ENCODE assay signal across 14 cellular contexts in the genomic region with DNA sequence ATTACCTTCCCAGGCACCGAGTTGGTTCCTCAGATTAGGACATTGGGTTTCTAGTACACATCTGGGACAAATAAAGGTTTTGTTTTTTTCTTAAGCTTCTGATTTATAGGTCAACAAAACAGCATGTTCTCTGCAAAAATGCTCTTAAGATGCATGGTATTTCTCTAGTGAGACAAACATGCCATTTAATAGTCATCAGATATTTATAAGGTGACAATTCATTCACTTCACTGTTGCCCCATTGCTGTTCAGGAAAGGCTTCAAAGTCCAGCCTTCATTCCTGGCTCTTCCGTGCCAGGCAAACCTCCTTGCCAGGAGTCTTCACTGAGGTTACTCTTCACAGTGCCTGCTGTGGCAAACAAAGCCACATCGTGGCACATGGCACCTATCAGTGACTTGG.
"Had no signal": no experiment of that assay in that cellular context is flagged by ENCODE, and none has a peak within 500 bp of the region (broad histone marks: within the 10 kb centered on the region; RNA-seq: fewer than 3 reads in every experiment).

No MANE protein-coding gene starts in this region.

- ATAC-seq: activated CD4-positive, alpha-beta T cell treated with anti-CD3 and anti-CD28 coated beads for 36 hours; natural killer cell; stimulated activated naive CD8-positive, alpha-beta T cell treated with anti-CD3 and anti-CD28 coated beads, Interleukin-15, Interleukin-2, amounts not matched to agents 100 U/mL and 50 U/mL, for 24 hours had no signal

- DNase-seq: activated CD4-positive, alpha-beta memory T cell treated with anti-CD3 and anti-CD28 coated beads, Interleukin-2, amount 10 ng/mL, durations not matched to agents 7 days and 5 days; activated CD4-positive, alpha-beta T cell treated with anti-CD3 and anti-CD28 coated beads for 36 hours; activated effector memory CD4-positive, alpha-beta T cell treated with anti-CD3 and anti-CD28 coated beads, Interleukin-2, amount 50 U/mL, for 16 hours; activated T-cell treated with anti-CD3 and anti-CD28 coated beads, Interleukin-2, amount 50 U/mL, for 48 hours; kidney; left ventricle myocardium inferior; natural killer cell; stimulated activated CD4-positive, alpha-beta T cell treated with anti-CD3 and anti-CD28 coated beads, Interleukin-4, amount 100 ng/mL, for 4 hours; stimulated activated CD8-positive, alpha-beta memory T cell treated with anti-CD3 and anti-CD28 coated beads, Interleukin-4, amount 100 ng/mL, for 48 hours; stimulated activated naive CD8-positive, alpha-beta T cell treated with anti-CD3 and anti-CD28 coated beads, Interleukin-15, Interleukin-2, amounts not matched to agents 100 U/mL and 50 U/mL, for 24 hours; T-helper 2 cell; trophoblast cell had no signal

- H3K9me3 ChIP-seq: left ventricle myocardium inferior had no signal

- H3K4me3 ChIP-seq: left ventricle myocardium inferior, skin epidermis had no signal

- H3K4me1 ChIP-seq: left ventricle myocardium inferior had no signal

- H3K36me3 ChIP-seq: left ventricle myocardium inferior had no signal

- H3K27ac ChIP-seq: foreskin keratinocyte, left ventricle myocardium inferior had no signal
